Comparison of ENCODE assay signal across 21 cellular contexts in the genomic region with DNA sequence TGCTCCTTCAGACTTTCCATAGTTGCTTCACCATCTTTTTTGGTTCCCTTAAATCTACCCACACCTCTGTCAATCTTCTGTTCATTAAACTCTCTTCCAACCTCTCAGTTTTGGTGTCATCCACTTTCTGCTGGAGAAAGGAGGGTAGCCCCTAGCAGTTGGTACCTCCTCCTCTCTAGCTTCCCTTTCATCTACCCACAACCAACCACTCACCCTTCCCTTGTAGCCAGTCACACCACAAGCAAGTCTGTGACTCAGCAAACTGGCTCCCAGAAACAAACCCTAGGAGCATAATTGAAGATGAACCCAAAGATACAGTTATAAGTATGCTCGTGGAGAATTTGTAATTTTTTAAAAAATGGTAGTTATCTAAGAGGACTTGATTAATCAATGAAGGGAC.
DNase-seq lines count a peak whose midpoint lies in the region; ATAC-seq, FAIRE-seq and TF ChIP-seq lines count a peak whose summit lies in the region.
"Had no signal": no experiment of that assay in that cellular context is flagged by ENCODE, and none has a peak within 500 bp of the region (broad histone marks: within the 10 kb centered on the region; RNA-seq: fewer than 3 reads in every experiment).

No MANE protein-coding gene starts in this region.

- H3K36me3 Mint-ChIP-seq in HFFc6 (ENCODE audit: low read depth): peaks cover 5% of the 10 kb centered on the region; the same call in 1 of the 2 replicates
- H3K36me3 Mint-ChIP-seq in GM23338 (ENCODE audit: low read depth): peaks cover 4% of the 10 kb centered on the region; the same call in 1 of the 3 replicates
- H3K36me3 Mint-ChIP-seq: activated naive CD4-positive, alpha-beta T cell treated with anti-CD3 and anti-CD28 coated beads, Interleukin-2, amount 50 U/mL, for 24 hours had no signal

- H3K9me3 ChIP-seq in pancreas (no peaks in the 10 kb centered on the region), MM.1S (replicated peaks; ENCODE audit: insufficient read depth, low read length) (no peaks in the 10 kb centered on the region)
- H3K9me3 ChIP-seq: Peyer's patch, vagina had no signal

- H3K27ac ChIP-seq in GM23338 (ENCODE audit: low read depth): no peak overlapping the region
- no peak overlapping the region for H3K27ac ChIP-seq in pancreas
- no peak overlapping the region for H3K27ac ChIP-seq in MM.1S (ENCODE audit: low read length)
- H3K27ac ChIP-seq: cardiac muscle cell, Peyer's patch, spleen, vagina had no signal

- ATAC-seq in GM23338: no peak
- no peak for ATAC-seq in pancreas
- ATAC-seq: activated CD4-positive, CD25-positive, alpha-beta regulatory T cell treated with anti-CD3 and anti-CD28 coated beads, Interleukin-2, amount 50 U/mL, for 24 hours; left colon had no signal

- H3K4me2 ChIP-seq in GM23338 (no peak overlapping the region), MM.1S (ENCODE audit: low read depth, low read length) (no peak overlapping the region)

- H4K20me1 ChIP-seq in GM23338 (replicated peaks; ENCODE audit: insufficient read depth) (no peaks in the 10 kb centered on the region; the same call in 1 of the 2 replicates), MM.1S (ENCODE audit: insufficient read depth, low read length) (no peaks in the 10 kb centered on the region)

- H3K27me3 Mint-ChIP-seq in HFFc6 (ENCODE audit: insufficient read depth): peaks cover 2% of the 10 kb centered on the region; the same call in 1 of the 2 replicates
- no peaks in the 10 kb centered on the region for H3K27me3 Mint-ChIP-seq in GM23338 (ENCODE audit: insufficient read depth, low read depth, poor library complexity)
- H3K27me3 Mint-ChIP-seq: activated naive CD4-positive, alpha-beta T cell treated with anti-CD3 and anti-CD28 coated beads, Interleukin-2, amount 50 U/mL, for 24 hours; stimulated activated naive CD8-positive, alpha-beta T cell treated with anti-CD3 and anti-CD28 coated beads, Interleukin-15, Interleukin-2, amounts not matched to agents 100 ng/mL and 50 ng/mL, for 24 hours had no signal

- H3F3A ChIP-seq in GM23338 (replicated peaks; ENCODE audit: low read depth): no peaks in the 10 kb centered on the region
- H3F3A ChIP-seq in MM.1S (ENCODE audit: insufficient read depth, low read length): no peaks in the 10 kb centered on the region

- no peaks in the 10 kb centered on the region for H3K4me1 ChIP-seq in GM23338 (ENCODE audit: insufficient read depth)
- no peaks in the 10 kb centered on the region for H3K4me1 ChIP-seq in pancreas
- H3K4me1 ChIP-seq in MM.1S (ENCODE audit: low read length): no peaks in the 10 kb centered on the region
- H3K4me1 ChIP-seq: Peyer's patch, spleen, vagina had no signal

- H2AFZ ChIP-seq in GM23338: no peak overlapping the region
- no peak overlapping the region for H2AFZ ChIP-seq in MM.1S (ENCODE audit: low read length)

- no peak overlapping the region for H3K4me3 Mint-ChIP-seq in HFFc6
- no peak overlapping the region for H3K4me3 Mint-ChIP-seq in GM23338
- H3K4me3 Mint-ChIP-seq: activated naive CD4-positive, alpha-beta T cell treated with anti-CD3 and anti-CD28 coated beads, Interleukin-2, amount 50 U/mL, for 24 hours; stimulated activated naive CD8-positive, alpha-beta T cell treated with anti-CD3 and anti-CD28 coated beads, Interleukin-15, Interleukin-2, amounts not matched to agents 100 ng/mL and 50 ng/mL, for 24 hours had no signal

- DNase-seq in CMK (ENCODE audit: low read depth) (peak; percentile 68), HFFc6 (peak; percentile 39), RPMI7951 (ENCODE audit: low read depth) (peak; percentile 84), glomerular visceral epithelial cell (ENCODE audit: extremely low spot score) (peak; percentile 9), amygdala (lab: John Stamatoyannopoulos, UW) (no peak), GM23338 (ENCODE audit: low spot score) (no peak), pancreas (no peak), MM.1S (no peak)
- DNase-seq: hypothalamus, left colon, NCI-H2029 treated with DMSO at 0.1 percent for 48 hours, NCI-H524 treated with DMSO at 0.1 percent for 48 hours, Peyer's patch, spleen, T-helper 1 cell had no signal

- WGBS in pancreas, 2 donors: 72 to 88% methylated on average over 1 of the region's 1 CpG

- no peak overlapping the region for H3K9ac ChIP-seq in MM.1S (ENCODE audit: low read length)

- H3K27ac Mint-ChIP-seq in HFFc6 (no peak overlapping the region; the same call in 1 of the 2 replicates), GM23338 (no peak overlapping the region; the same call in 1 of the 2 replicates)
- H3K27ac Mint-ChIP-seq: activated naive CD4-positive, alpha-beta T cell treated with anti-CD3 and anti-CD28 coated beads, Interleukin-2, amount 50 U/mL, for 24 hours; stimulated activated naive CD8-positive, alpha-beta T cell treated with anti-CD3 and anti-CD28 coated beads, Interleukin-15, Interleukin-2, amounts not matched to agents 100 ng/mL and 50 ng/mL, for 24 hours had no signal

- H3K4me1 Mint-ChIP-seq in HFFc6 (ENCODE audit: low read depth): peaks cover 48% of the 10 kb centered on the region
- no peaks in the 10 kb centered on the region for H3K4me1 Mint-ChIP-seq in GM23338
- H3K4me1 Mint-ChIP-seq: activated naive CD4-positive, alpha-beta T cell treated with anti-CD3 and anti-CD28 coated beads, Interleukin-2, amount 50 U/mL, for 24 hours had no signal

- H3K9me2 ChIP-seq in GM23338 (ENCODE audit: insufficient read depth) (0 out of 2 replicates have a peak, but pooled peaks cover 4% of the 10 kb centered on the region), MM.1S (replicated peaks; ENCODE audit: insufficient read depth, low read length) (no peaks in the 10 kb centered on the region)

- no peaks in the 10 kb centered on the region for H3K36me3 ChIP-seq in GM23338 (ENCODE audit: insufficient read depth)
- H3K36me3 ChIP-seq in pancreas: no peaks in the 10 kb centered on the region
- no peaks in the 10 kb centered on the region for H3K36me3 ChIP-seq in MM.1S (replicated peaks; ENCODE audit: insufficient read depth, low read length)
- H3K36me3 ChIP-seq: cardiac muscle cell, Peyer's patch, spleen, vagina had no signal

- TF ChIP-seq CTCF in HFFc6 (IDR thresholded peaks at IDR 0.05) (no peak), GM23338 (conservative IDR thresholded peaks at IDR 0.05; ENCODE audit: low read depth in 2 of 2) (no peak), pancreas (IDR thresholded peaks at IDR 0.05) (no peak), MM.1S (IDR thresholded peaks at IDR 0.05; ENCODE audit: low read length) (no peak)

- no peak overlapping the region for H3K4me3 ChIP-seq in GM23338
- H3K4me3 ChIP-seq in pancreas: no peak overlapping the region
- H3K4me3 ChIP-seq in MM.1S (ENCODE audit: low read length): no peak overlapping the region
- H3K4me3 ChIP-seq: cardiac muscle cell, Peyer's patch, spleen, vagina had no signal

- FAIRE-seq in pancreas (lab: Jason Lieb, UNC): no peak
- FAIRE-seq: D721Med had no signal

- H3K9me3 Mint-ChIP-seq in HFFc6: no peaks in the 10 kb centered on the region; the same call in 1 of the 2 replicates
- peaks cover 6% of the 10 kb centered on the region; the same call in 1 of the 3 replicates for H3K9me3 Mint-ChIP-seq in GM23338
- H3K9me3 Mint-ChIP-seq: activated naive CD4-positive, alpha-beta T cell treated with anti-CD3 and anti-CD28 coated beads, Interleukin-2, amount 50 U/mL, for 24 hours had no signal

- intact Hi-C loops in pancreas (cut with DNase I): no loop called here

- H3K79me2 ChIP-seq in GM23338 (replicated peaks; ENCODE audit: insufficient read depth): no peaks in the 10 kb centered on the region
- no peaks in the 10 kb centered on the region for H3K79me2 ChIP-seq in MM.1S (ENCODE audit: low read length)

- no peaks in the 10 kb centered on the region for H3K27me3 ChIP-seq in GM23338 (ENCODE audit: insufficient read depth)
- H3K27me3 ChIP-seq in pancreas: no peaks in the 10 kb centered on the region
- no peaks in the 10 kb centered on the region for H3K27me3 ChIP-seq in MM.1S (replicated peaks; ENCODE audit: insufficient read depth, low read length)
- H3K27me3 ChIP-seq: cardiac muscle cell, Peyer's patch, spleen, vagina had no signal

TF ChIP-seq in GM23338, 12 proteins besides CTCF, POLR2A, EP300 and RAD21:
- TF ChIP-seq ZNF331 (CRISPR knock-in tag; IDR thresholded peaks at IDR 0.05; ENCODE audit: low read depth) (no peak), CREB1 (CRISPR knock-in tag; IDR thresholded peaks at IDR 0.05; ENCODE audit: low read depth) (no peak), NANOG (IDR thresholded peaks at IDR 0.05; ENCODE audit: borderline replicate concordance) (no peak), ZNF114 (CRISPR knock-in tag; IDR thresholded peaks at IDR 0.05) (no peak), POLR2AphosphoS5 (IDR thresholded peaks at IDR 0.05; ENCODE audit: low read depth) (no peak)

Comparison
In these comparisons a context has a peak if more than half of its experiments do, and no peak if none do; other contexts are left out.
1. DNase-seq: peak in CMK (single experiment), HFFc6 (single experiment), RPMI7951 (single experiment) and glomerular visceral epithelial cell (single experiment); none in amygdala (0 of 56), GM23338 (single experiment), pancreas (0 of 6) and MM.1S (single experiment).